Comparison of ENCODE assay signal across 3 cellular contexts in the genomic region with DNA sequence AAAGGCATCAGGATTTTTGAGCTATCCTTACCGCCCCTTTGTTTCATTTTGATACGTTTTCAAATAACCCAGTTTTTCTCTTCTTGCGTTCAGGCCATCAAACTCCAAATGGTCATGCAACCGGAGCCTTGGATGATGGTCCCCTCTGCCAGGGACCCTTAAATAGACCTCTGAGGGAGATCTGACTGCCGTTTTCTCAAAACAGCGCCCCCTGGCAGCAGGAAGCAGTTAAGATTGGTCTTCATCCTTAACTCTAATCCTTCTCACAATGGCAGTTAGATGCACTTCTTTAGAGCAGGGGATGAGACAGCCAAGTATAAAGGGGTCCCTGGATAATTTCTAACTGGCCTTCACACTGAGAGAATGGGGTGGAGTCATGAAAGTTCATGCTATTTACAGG.
TF ChIP-seq lines count a peak whose summit lies in the region.

No MANE protein-coding gene starts in this region.

TF ChIP-seq in SK-N-SH, 30 proteins besides CTCF, POLR2A, EP300 and RAD21:
- TF ChIP-seq FOXM1 (IDR thresholded peaks at IDR 0.05; ENCODE audit: low read depth) (no peak), TEAD4 (IDR thresholded peaks at IDR 0.05; ENCODE audit: borderline replicate concordance, insufficient read depth) (no peak), TCF12 (IDR thresholded peaks at IDR 0.05) (no peak), MXI1 (IDR thresholded peaks at IDR 0.05; ENCODE audit: low read depth, low read length) (no peak), RXRA (IDR thresholded peaks at IDR 0.05; ENCODE audit: borderline replicate concordance, low read depth) (no peak), FOSL2 (IDR thresholded peaks at IDR 0.05; ENCODE audit: borderline replicate concordance, low read depth) (no peak), GATA2 (CRISPR knock-in tag; IDR thresholded peaks at IDR 0.05) (no peak), JUND (IDR thresholded peaks at IDR 0.05) (no peak), YY1 (IDR thresholded peaks at IDR 0.05; ENCODE audit: low read depth) (no peak), MEF2A (IDR thresholded peaks at IDR 0.05; ENCODE audit: borderline replicate concordance, low read depth) (no peak), FOXJ3 (CRISPR knock-in tag; IDR thresholded peaks at IDR 0.05) (no peak), NRF1 (IDR thresholded peaks at IDR 0.05; ENCODE audit: low read depth, low read length) (no peak), GABPA (IDR thresholded peaks at IDR 0.05; ENCODE audit: low read depth) (no peak), NFIC (IDR thresholded peaks at IDR 0.05; ENCODE audit: borderline replicate concordance) (no peak), RFX5 (IDR thresholded peaks at IDR 0.05; ENCODE audit: low read length) (no peak), ELF1 (IDR thresholded peaks at IDR 0.05) (no peak)
- TF ChIP-seq, protein P1, sequence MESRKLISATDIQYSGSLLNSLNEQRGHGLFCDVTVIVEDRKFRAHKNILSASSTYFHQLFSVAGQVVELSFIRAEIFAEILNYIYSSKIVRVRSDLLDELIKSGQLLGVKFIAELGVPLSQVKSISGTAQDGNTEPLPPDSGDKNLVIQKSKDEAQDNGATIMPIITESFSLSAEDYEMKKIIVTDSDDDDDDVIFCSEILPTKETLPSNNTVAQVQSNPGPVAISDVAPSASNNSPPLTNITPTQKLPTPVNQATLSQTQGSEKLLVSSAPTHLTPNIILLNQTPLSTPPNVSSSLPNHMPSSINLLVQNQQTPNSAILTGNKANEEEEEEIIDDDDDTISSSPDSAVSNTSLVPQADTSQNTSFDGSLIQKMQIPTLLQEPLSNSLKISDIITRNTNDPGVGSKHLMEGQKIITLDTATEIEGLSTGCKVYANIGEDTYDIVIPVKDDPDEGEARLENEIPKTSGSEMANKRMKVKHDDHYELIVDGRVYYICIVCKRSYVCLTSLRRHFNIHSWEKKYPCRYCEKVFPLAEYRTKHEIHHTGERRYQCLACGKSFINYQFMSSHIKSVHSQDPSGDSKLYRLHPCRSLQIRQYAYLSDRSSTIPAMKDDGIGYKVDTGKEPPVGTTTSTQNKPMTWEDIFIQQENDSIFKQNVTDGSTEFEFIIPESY (IDR thresholded peaks at IDR 0.05; ENCODE audit: borderline replicate concordance, low read depth), result no peak
- TF ChIP-seq, protein P2, sequence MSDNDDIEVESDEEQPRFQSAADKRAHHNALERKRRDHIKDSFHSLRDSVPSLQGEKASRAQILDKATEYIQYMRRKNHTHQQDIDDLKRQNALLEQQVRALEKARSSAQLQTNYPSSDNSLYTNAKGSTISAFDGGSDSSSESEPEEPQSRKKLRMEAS (IDR thresholded peaks at IDR 0.05; ENCODE audit: low read depth), result no peak
- TF ChIP-seq, protein P3, sequence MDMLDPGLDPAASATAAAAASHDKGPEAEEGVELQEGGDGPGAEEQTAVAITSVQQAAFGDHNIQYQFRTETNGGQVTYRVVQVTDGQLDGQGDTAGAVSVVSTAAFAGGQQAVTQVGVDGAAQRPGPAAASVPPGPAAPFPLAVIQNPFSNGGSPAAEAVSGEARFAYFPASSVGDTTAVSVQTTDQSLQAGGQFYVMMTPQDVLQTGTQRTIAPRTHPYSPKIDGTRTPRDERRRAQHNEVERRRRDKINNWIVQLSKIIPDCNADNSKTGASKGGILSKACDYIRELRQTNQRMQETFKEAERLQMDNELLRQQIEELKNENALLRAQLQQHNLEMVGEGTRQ (IDR thresholded peaks at IDR 0.05; ENCODE audit: borderline replicate concordance, low read depth, low read length), result no peak

TF ChIP-seq in SK-N-SH treated with all-trans-retinoic acid at 6 μM for 48 hours, 23 proteins besides CTCF, POLR2A, EP300 and RAD21 (continued from another document):
- TF ChIP-seq ESRRG (CRISPR knock-in tag; IDR thresholded peaks at IDR 0.05) (no peak), ZFP3 (CRISPR knock-in tag; IDR thresholded peaks at IDR 0.05) (no peak), ARNTL (CRISPR knock-in tag; IDR thresholded peaks at IDR 0.05; ENCODE audit: borderline replicate concordance, low read depth) (no peak), BACH2 (CRISPR knock-in tag; IDR thresholded peaks at IDR 0.05; ENCODE audit: borderline replicate concordance) (no peak), ZFP30 (CRISPR knock-in tag; IDR thresholded peaks at IDR 0.05) (no peak), ZC3H10 (CRISPR knock-in tag; IDR thresholded peaks at IDR 0.05) (no peak), PPARA (CRISPR knock-in tag; IDR thresholded peaks at IDR 0.05; ENCODE audit: borderline replicate concordance) (no peak), OSR1 (CRISPR knock-in tag; IDR thresholded peaks at IDR 0.05) (no peak), TOX (CRISPR knock-in tag; IDR thresholded peaks at IDR 0.05; ENCODE audit: borderline replicate concordance) (no peak)
- TF ChIP-seq, protein P4, sequence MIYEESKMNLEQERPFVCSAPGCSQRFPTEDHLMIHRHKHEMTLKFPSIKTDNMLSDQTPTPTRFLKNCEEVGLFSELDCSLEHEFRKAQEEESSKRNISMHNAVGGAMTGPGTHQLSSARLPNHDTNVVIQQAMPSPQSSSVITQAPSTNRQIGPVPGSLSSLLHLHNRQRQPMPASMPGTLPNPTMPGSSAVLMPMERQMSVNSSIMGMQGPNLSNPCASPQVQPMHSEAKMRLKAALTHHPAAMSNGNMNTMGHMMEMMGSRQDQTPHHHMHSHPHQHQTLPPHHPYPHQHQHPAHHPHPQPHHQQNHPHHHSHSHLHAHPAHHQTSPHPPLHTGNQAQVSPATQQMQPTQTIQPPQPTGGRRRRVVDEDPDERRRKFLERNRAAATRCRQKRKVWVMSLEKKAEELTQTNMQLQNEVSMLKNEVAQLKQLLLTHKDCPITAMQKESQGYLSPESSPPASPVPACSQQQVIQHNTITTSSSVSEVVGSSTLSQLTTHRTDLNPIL (CRISPR knock-in tag; IDR thresholded peaks at IDR 0.05; ENCODE audit: low read depth), result no peak
- TF ChIP-seq, protein P5, sequence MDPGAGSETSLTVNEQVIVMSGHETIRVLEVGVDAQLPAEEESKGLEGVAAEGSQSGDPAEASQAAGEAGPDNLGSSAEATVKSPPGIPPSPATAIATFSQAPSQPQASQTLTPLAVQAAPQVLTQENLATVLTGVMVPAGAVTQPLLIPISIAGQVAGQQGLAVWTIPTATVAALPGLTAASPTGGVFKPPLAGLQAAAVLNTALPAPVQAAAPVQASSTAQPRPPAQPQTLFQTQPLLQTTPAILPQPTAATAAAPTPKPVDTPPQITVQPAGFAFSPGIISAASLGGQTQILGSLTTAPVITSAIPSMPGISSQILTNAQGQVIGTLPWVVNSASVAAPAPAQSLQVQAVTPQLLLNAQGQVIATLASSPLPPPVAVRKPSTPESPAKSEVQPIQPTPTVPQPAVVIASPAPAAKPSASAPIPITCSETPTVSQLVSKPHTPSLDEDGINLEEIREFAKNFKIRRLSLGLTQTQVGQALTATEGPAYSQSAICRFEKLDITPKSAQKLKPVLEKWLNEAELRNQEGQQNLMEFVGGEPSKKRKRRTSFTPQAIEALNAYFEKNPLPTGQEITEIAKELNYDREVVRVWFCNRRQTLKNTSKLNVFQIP (CRISPR knock-in tag; IDR thresholded peaks at IDR 0.05; ENCODE audit: borderline replicate concordance, low read depth), result no peak
- TF ChIP-seq, protein P6, sequence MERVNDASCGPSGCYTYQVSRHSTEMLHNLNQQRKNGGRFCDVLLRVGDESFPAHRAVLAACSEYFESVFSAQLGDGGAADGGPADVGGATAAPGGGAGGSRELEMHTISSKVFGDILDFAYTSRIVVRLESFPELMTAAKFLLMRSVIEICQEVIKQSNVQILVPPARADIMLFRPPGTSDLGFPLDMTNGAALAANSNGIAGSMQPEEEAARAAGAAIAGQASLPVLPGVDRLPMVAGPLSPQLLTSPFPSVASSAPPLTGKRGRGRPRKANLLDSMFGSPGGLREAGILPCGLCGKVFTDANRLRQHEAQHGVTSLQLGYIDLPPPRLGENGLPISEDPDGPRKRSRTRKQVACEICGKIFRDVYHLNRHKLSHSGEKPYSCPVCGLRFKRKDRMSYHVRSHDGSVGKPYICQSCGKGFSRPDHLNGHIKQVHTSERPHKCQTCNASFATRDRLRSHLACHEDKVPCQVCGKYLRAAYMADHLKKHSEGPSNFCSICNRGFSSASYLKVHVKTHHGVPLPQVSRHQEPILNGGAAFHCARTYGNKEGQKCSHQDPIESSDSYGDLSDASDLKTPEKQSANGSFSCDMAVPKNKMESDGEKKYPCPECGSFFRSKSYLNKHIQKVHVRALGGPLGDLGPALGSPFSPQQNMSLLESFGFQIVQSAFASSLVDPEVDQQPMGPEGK (CRISPR knock-in tag; IDR thresholded peaks at IDR 0.05; ENCODE audit: borderline replicate concordance), result no peak

TF ChIP-seq in HEK293T, 16 proteins besides CTCF, POLR2A, EP300 and RAD21:
- TF ChIP-seq FOXM1 (IDR thresholded peaks at IDR 0.05; ENCODE audit: borderline replicate concordance) (no peak), BHLHE40 (IDR thresholded peaks at IDR 0.05; ENCODE audit: borderline replicate concordance) (no peak), ZNF384 (IDR thresholded peaks at IDR 0.05) (no peak), FOXA1 (IDR thresholded peaks at IDR 0.05) (no peak), L3MBTL2 (conservative IDR thresholded peaks at IDR 0.05) (no peak), TARDBP (IDR thresholded peaks at IDR 0.05) (no peak), NFRKB (IDR thresholded peaks at IDR 0.05) (no peak), FOXK2 (IDR thresholded peaks at IDR 0.05) (no peak), ELF4 (IDR thresholded peaks at IDR 0.05) (no peak), SP1 (IDR thresholded peaks at IDR 0.05) (no peak), SUZ12 (IDR thresholded peaks at IDR 0.05) (no peak)
- TF ChIP-seq, protein P7, sequence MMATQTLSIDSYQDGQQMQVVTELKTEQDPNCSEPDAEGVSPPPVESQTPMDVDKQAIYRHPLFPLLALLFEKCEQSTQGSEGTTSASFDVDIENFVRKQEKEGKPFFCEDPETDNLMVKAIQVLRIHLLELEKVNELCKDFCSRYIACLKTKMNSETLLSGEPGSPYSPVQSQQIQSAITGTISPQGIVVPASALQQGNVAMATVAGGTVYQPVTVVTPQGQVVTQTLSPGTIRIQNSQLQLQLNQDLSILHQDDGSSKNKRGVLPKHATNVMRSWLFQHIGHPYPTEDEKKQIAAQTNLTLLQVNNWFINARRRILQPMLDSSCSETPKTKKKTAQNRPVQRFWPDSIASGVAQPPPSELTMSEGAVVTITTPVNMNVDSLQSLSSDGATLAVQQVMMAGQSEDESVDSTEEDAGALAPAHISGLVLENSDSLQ (IDR thresholded peaks at IDR 0.05), result no peak
